9 cellular contexts compared by ENCODE assay signal in genomic region chr10:117175215-117175900, GRCh38. TPM values are rescaled to one million over a fixed set of nuclear protein-coding genes. Genes with fewer than 3 reads are reported as not detected.
DNase-seq lines count a peak whose midpoint lies in the region; ATAC-seq and TF ChIP-seq lines count a peak whose summit lies in the region.
"Had no signal": no experiment of that assay in that cellular context is flagged by ENCODE, and none has a peak within 500 bp of the region (broad histone marks: within the 10 kb centered on the region; RNA-seq: fewer than 3 reads in every experiment).

No MANE protein-coding gene starts in this region.

- H3K4me1 ChIP-seq in cardiac muscle cell (ENCODE audit: low read depth) = no peaks in the 10 kb centered on the region

- peak; percentile 50 for ATAC-seq in GM19452 (IDR thresholded peaks at IDR 0.05; ENCODE audit: unreplicated experiment)
- peak; percentile 28 for ATAC-seq in HG03442 (IDR thresholded peaks at IDR 0.05; ENCODE audit: unreplicated experiment)

- H3K27ac ChIP-seq in cardiac muscle cell = no peak overlapping the region

- no peaks in the 10 kb centered on the region for H3K9me3 ChIP-seq in cardiac muscle cell (ENCODE audit: low read depth)

- peak overlapping the region; percentile 20 for H3K4me3 ChIP-seq in cardiac muscle cell

- H3K36me3 ChIP-seq in cardiac muscle cell = no peaks in the 10 kb centered on the region

- DNase-seq in Daoy (ENCODE audit: low read depth) = peak; percentile 19
- peak; percentile 12 for DNase-seq in activated T-helper 1 cell treated with Interleukin-2 at 50 U/mL for 16 hours (ENCODE audit: low read depth)
- DNase-seq in cardiac muscle cell (ENCODE audit: low read depth in 1 of 2, low spot score in 1 of 2) = peak in 1 of 2 donors; percentile 30
- DNase-seq in posterior vena cava (ENCODE audit: low spot score) = peak; percentile 84
- DNase-seq in effector CD4-positive, alpha-beta T cell = no peak
- DNase-seq in glomerular visceral epithelial cell (ENCODE audit: extremely low spot score) = no peak

- TF ChIP-seq CTCF in cardiac muscle cell (IDR thresholded peaks at IDR 0.05; ENCODE audit: low read depth, low read length) = no peak

- intact Hi-C loops in posterior vena cava (cut with DNase I) = loop anchor here (2.0 to 10.0 kb wide), 2 partner anchors 379 to 491 kb away; no protein-coding TSS in a partner anchor

- peaks cover 96% of the 10 kb centered on the region for H3K27me3 ChIP-seq in cardiac muscle cell

RNA-seq across cellular contexts. Expression of gene KCNK18, which starts 21.9 kb away (rescaled TPM):
- not detected in 2 replicates for total RNA-seq in Daoy (2014; rRNA removed; shearing (Covaris generic))
- total RNA-seq in cardiac muscle cell (not detected in 2 replicates), posterior vena cava (not detected)
- not detected in 2 replicates for polyA plus RNA-seq in cardiac muscle cell
- total RNA-seq: subcutaneous adipose tissue had no signal

RNA-seq across cellular contexts. Expression of gene VAX1, which starts 37.3 kb away (rescaled TPM):
- total RNA-seq in Daoy (2014; rRNA removed; shearing (Covaris generic)) = 1.0 and 2.3 TPM in 2 replicates
- total RNA-seq in cardiac muscle cell (not detected in 2 replicates), posterior vena cava (not detected)
- polyA plus RNA-seq in cardiac muscle cell = not detected in 2 replicates
- total RNA-seq: subcutaneous adipose tissue had no signal

Comparison
In these comparisons a context has a peak if more than half of its experiments do, and no peak if none do; other contexts are left out.
1. DNase-seq: peak in Daoy (single experiment), activated T-helper 1 cell treated with Interleukin-2 at 50 U/mL for 16 hours (single experiment) and posterior vena cava (single experiment); none in effector CD4-positive, alpha-beta T cell (single experiment) and glomerular visceral epithelial cell (single experiment).